Comparison of ENCODE assay signal across 9 cellular contexts in genomic region chr17:47704116-47704515, GRCh38. TPM values are rescaled to one million over a fixed set of nuclear protein-coding genes. Genes with fewer than 3 reads are reported as not detected.
DNase-seq lines count a peak whose midpoint lies in the region; ATAC-seq and TF ChIP-seq lines count a peak whose summit lies in the region.
"Had no signal": no experiment of that assay in that cellular context is flagged by ENCODE, and none has a peak within 500 bp of the region (broad histone marks: within the 10 kb centered on the region; RNA-seq: fewer than 3 reads in every experiment).

No MANE protein-coding gene starts in this region.

- H3F3A ChIP-seq in GM23338 (replicated peaks; ENCODE audit: low read depth): peaks cover 8% of the 10 kb centered on the region

- peaks cover 63% of the 10 kb centered on the region for H3K4me1 ChIP-seq in CD8-positive, alpha-beta T cell (ENCODE audit: insufficient read depth, low read length)
- peaks cover 5% of the 10 kb centered on the region; the same call in 1 of the 2 replicates for H3K4me1 ChIP-seq in GM23338 (ENCODE audit: insufficient read depth)

- no peaks in the 10 kb centered on the region for H3K9me3 ChIP-seq in CD8-positive, alpha-beta T cell (ENCODE audit: low read length)
- H3K9me3 ChIP-seq: esophagus squamous epithelium had no signal

- DNase-seq in CD8-positive, alpha-beta T cell: no peak
- DNase-seq in GM23338 (ENCODE audit: low spot score): peak; percentile 25
- DNase-seq in activated CD8-positive, alpha-beta memory T cell treated with anti-CD3 and anti-CD28 coated beads, Interleukin-2, amount 50 U/mL, for 48 hours: peak; percentile 63
- peak; percentile 44 for DNase-seq in naive B cell
- DNase-seq in SIG-M5 (lab: John Stamatoyannopoulos, UW): no peak
- DNase-seq in NCI-H1417 (lab: John Stamatoyannopoulos, UW): no peak
- DNase-seq: esophagus squamous epithelium, NCI-H524 treated with DMSO at 0.1 percent for 48 hours had no signal

- H4K20me1 ChIP-seq in GM23338 (replicated peaks; ENCODE audit: insufficient read depth): no peaks in the 10 kb centered on the region; the same call in 1 of the 2 replicates

- H3K4me2 ChIP-seq in GM23338: no peak overlapping the region

- peak overlapping the region; percentile 81 for H3K27ac Mint-ChIP-seq in CD8-positive, alpha-beta T cell
- H3K27ac Mint-ChIP-seq in GM23338 (no peak overlapping the region), naive B cell (peak overlapping the region; percentile 14 to 87 (median 80))

- CTCF ChIA-PET in CD8-positive, alpha-beta T cell (lab: Charles Lee): interaction anchor here (0.8 to 1.8 kb wide), 7 partner anchors 11 to 185 kb away, joined by 3 to 10 read pairs (median 3); partner anchors contain the start of gene TBX21

- H3K9me2 ChIP-seq in GM23338 (ENCODE audit: insufficient read depth): no peaks in the 10 kb centered on the region

- no peaks in the 10 kb centered on the region for H3K36me3 ChIP-seq in CD8-positive, alpha-beta T cell (ENCODE audit: insufficient read depth, low read length)
- H3K36me3 ChIP-seq in GM23338 (ENCODE audit: insufficient read depth): no peaks in the 10 kb centered on the region; the same call in 1 of the 2 replicates

- no peak overlapping the region for H3K4me3 ChIP-seq in CD8-positive, alpha-beta T cell (ENCODE audit: low read depth, low read length)
- no peak overlapping the region for H3K4me3 ChIP-seq in GM23338
- H3K4me3 ChIP-seq: esophagus squamous epithelium had no signal

- no peaks in the 10 kb centered on the region for H3K36me3 Mint-ChIP-seq in CD8-positive, alpha-beta T cell
- peaks cover 3% of the 10 kb centered on the region; the same call in 1 of the 3 replicates for H3K36me3 Mint-ChIP-seq in GM23338 (ENCODE audit: low read depth)
- no peaks in the 10 kb centered on the region for H3K36me3 Mint-ChIP-seq in naive B cell

- intact Hi-C loops in CD8-positive, alpha-beta T cell (cut with DNase I, micrococcal nuclease): loop anchor here in 1 of 2 experiments (2.0 kb wide), 1 partner anchor 29 kb away; the partner anchor contains the start of gene TBX21

- no peaks in the 10 kb centered on the region for H3K9me3 Mint-ChIP-seq in CD8-positive, alpha-beta T cell
- H3K9me3 Mint-ChIP-seq in GM23338 (no peaks in the 10 kb centered on the region), naive B cell (no peaks in the 10 kb centered on the region)

- H3K79me2 ChIP-seq in GM23338 (replicated peaks; ENCODE audit: insufficient read depth): no peaks in the 10 kb centered on the region

- TF ChIP-seq CTCF in CD8-positive, alpha-beta T cell (IDR thresholded peaks at IDR 0.05): no peak
- no peak for TF ChIP-seq CTCF in GM23338 (conservative IDR thresholded peaks at IDR 0.05; ENCODE audit: low read depth in 2 of 2)

- no peak overlapping the region for H3K27ac ChIP-seq in CD8-positive, alpha-beta T cell (ENCODE audit: low read depth, low read length)
- H3K27ac ChIP-seq in GM23338 (ENCODE audit: low read depth): no peak overlapping the region
- H3K27ac ChIP-seq: esophagus squamous epithelium had no signal

- POLR2A ChIA-PET in CD8-positive, alpha-beta T cell (lab: Charles Lee): interaction anchor here (1.4 to 1.9 kb wide), 4 partner anchors 16 to 51 kb away, joined by 3 to 5 read pairs (median 4); partner anchors contain the start of gene TBX21

- H3K4me3 Mint-ChIP-seq in CD8-positive, alpha-beta T cell: peak overlapping the region; percentile 70
- H3K4me3 Mint-ChIP-seq in GM23338 (no peak overlapping the region), naive B cell (peak overlapping the region; percentile 68 to 90 (median 78))

- peaks cover 73% of the 10 kb centered on the region for H3K4me1 Mint-ChIP-seq in CD8-positive, alpha-beta T cell (ENCODE audit: low read depth)
- H3K4me1 Mint-ChIP-seq in GM23338 (peaks cover 16% of the 10 kb centered on the region), naive B cell (peaks cover 59 to 66% (median 60%) of the 10 kb centered on the region in 3 donors)

- H3K27me3 Mint-ChIP-seq in CD8-positive, alpha-beta T cell (ENCODE audit: low read depth): no peaks in the 10 kb centered on the region
- H3K27me3 Mint-ChIP-seq in GM23338 (ENCODE audit: insufficient read depth, low read depth, poor library complexity): peaks cover 13% of the 10 kb centered on the region
- H3K27me3 Mint-ChIP-seq in naive B cell: no peaks in the 10 kb centered on the region

- ATAC-seq in CD8-positive, alpha-beta T cell: no peak
- ATAC-seq in GM23338: no peak
- ATAC-seq in naive B cell (ENCODE audit: low read depth in 2 of 2): peak; percentile 48 to 67
- no peak for ATAC-seq in GM18520 (IDR thresholded peaks at IDR 0.05; ENCODE audit: unreplicated experiment)

- H2AFZ ChIP-seq in GM23338: no peak overlapping the region

- H3K27me3 ChIP-seq in CD8-positive, alpha-beta T cell (ENCODE audit: insufficient read depth, low read length): no peaks in the 10 kb centered on the region
- peaks cover 17% of the 10 kb centered on the region for H3K27me3 ChIP-seq in GM23338 (ENCODE audit: insufficient read depth)
- H3K27me3 ChIP-seq: esophagus squamous epithelium had no signal

TF ChIP-seq in GM23338, 12 proteins besides CTCF, POLR2A, EP300 and RAD21 (continues in another document):
- no peak for TF ChIP-seq CREB1 (CRISPR knock-in tag; IDR thresholded peaks at IDR 0.05; ENCODE audit: low read depth)
- no peak for TF ChIP-seq ETS1 (IDR thresholded peaks at IDR 0.05)
- TF ChIP-seq JUNB (IDR thresholded peaks at IDR 0.05; ENCODE audit: unreplicated experiment): no peak
- no peak for TF ChIP-seq NANOG (IDR thresholded peaks at IDR 0.05; ENCODE audit: borderline replicate concordance)
- no peak for TF ChIP-seq STAT1 (IDR thresholded peaks at IDR 0.05; ENCODE audit: unreplicated experiment)
- no peak for TF ChIP-seq POLR2AphosphoS5 (IDR thresholded peaks at IDR 0.05; ENCODE audit: low read depth)
- TF ChIP-seq ZNF114 (CRISPR knock-in tag; IDR thresholded peaks at IDR 0.05): no peak
- no peak for TF ChIP-seq REST (IDR thresholded peaks at IDR 0.05; ENCODE audit: unreplicated experiment)

RNA-seq across cellular contexts. Expression of gene TBKBP1, which starts 10.2 kb away (rescaled TPM):
- total RNA-seq in CD8-positive, alpha-beta T cell: 1 to 10 TPM; 5.2 TPM
- 10.6 and 12.1 TPM in 2 replicates for total RNA-seq in GM23338 (2014; rRNA removed; shearing (Covaris generic))
- polyA plus RNA-seq in GM23338 (2016; fragmentation: Nextera tagmentation; extraction: Ambion mirVana) (2.2 and 2.5 TPM in 2 replicates), naive B cell (ENCODE audit: low read depth in 6 of 6) (under 1 TPM in 4 of 6 donors, not detected in 2; 0.09 to 0.97 (median 0.24) TPM)

RNA-seq across cellular contexts. Expression of gene TBX21, which starts 28.9 kb away (rescaled TPM):
- total RNA-seq in CD8-positive, alpha-beta T cell: 10 to 100 TPM; 37.0 to 39.1 TPM
- not detected in 2 replicates for total RNA-seq in GM23338 (2014; rRNA removed; shearing (Covaris generic))
- polyA plus RNA-seq in GM23338 (2016; fragmentation: Nextera tagmentation; extraction: Ambion mirVana) (not detected in 2 replicates), naive B cell (ENCODE audit: low read depth in 6 of 6) (1 to 10 TPM in 4 of 6 donors, under 1 TPM in 2; 0.11 to 2.9 (median 2.0) TPM)

RNA-seq across cellular contexts. Expression of gene KPNB1, which starts 54.4 kb away (rescaled TPM):
- total RNA-seq in CD8-positive, alpha-beta T cell: 100 to 1,000 TPM; 170 to 173 TPM
- 526 and 599 TPM in 2 replicates for total RNA-seq in GM23338 (2014; rRNA removed; shearing (Covaris generic))
- polyA plus RNA-seq in GM23338 (2016; fragmentation: Nextera tagmentation; extraction: Ambion mirVana): 219 and 274 TPM in 2 replicates
- polyA plus RNA-seq in naive B cell (ENCODE audit: low read depth in 6 of 6): 10 to 100 TPM in 5 of 6 donors, 1 to 10 TPM in 1; 6.4 to 33.5 (median 30.6) TPM

Comparison
In these comparisons a context has a peak if more than half of its experiments do, and no peak if none do; other contexts are left out.
1. ATAC-seq: peak in naive B cell (2 of 2); none in CD8-positive, alpha-beta T cell (single experiment), GM23338 (single experiment) and GM18520 (single experiment).
2. DNase-seq: peak in GM23338 (single experiment), activated CD8-positive, alpha-beta memory T cell treated with anti-CD3 and anti-CD28 coated beads, Interleukin-2, amount 50 U/mL, for 48 hours (single experiment) and naive B cell (single experiment); none in CD8-positive, alpha-beta T cell (0 of 7), SIG-M5 (single experiment) and NCI-H1417 (0 of 3).
3. RNA of gene TBX21, which starts 28.9 kb away (total RNA-seq): 37.0 to 39.1 TPM in CD8-positive, alpha-beta T cell; not detected in GM23338; every median in the first group is over 10 times any median in the second.